In the genomic region with DNA sequence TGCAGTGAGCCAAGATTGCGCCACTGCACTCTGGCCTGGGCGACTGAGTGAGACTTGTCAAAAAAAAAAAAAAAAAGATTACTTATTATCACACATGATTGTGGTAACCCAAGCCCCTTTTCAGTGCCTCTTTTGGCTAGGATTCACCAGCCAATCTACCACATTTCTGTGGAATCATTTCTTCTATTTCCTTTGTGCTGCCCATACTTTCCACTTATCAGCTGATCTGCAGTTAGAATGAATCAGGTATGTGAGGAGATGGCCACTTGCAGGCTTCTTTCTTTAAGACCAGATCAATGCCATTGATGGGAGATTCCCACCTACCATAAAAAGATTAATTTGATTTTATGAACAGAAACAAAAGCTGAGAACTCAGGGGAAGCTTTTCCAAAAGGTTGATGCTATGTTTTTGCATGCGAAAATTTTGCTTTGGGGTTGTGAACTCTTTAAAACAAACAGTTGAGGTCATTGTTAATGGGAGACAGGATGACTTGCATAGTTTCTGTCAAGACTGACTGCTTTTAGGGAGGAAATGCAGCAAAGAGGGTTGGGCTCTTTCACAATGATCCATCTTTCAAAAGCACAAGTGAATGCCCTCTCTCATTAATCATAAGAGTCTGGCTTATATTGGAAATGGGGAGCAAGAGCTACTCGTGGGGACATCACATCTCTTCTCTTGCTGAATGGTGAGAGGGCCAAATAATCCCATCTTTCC, we compare ENCODE assay signal across 17 cellular contexts.
DNase-seq lines count a peak whose midpoint lies in the region; ATAC-seq and TF ChIP-seq lines count a peak whose summit lies in the region.
"Had no signal": no experiment of that assay in that cellular context is flagged by ENCODE, and none has a peak within 500 bp of the region (broad histone marks: within the 10 kb centered on the region; RNA-seq: fewer than 3 reads in every experiment).

No MANE protein-coding gene starts in this region.

- H4K20me1 ChIP-seq in SK-N-SH (ENCODE audit: insufficient read depth) = no peaks in the 10 kb centered on the region
- no peaks in the 10 kb centered on the region for H4K20me1 ChIP-seq in osteoblast (ENCODE audit: insufficient read depth, low read length)

- H3K27ac ChIP-seq in SK-N-SH (ENCODE audit: low read depth in 2 of 2, low read length in 1 of 2) (peak overlapping the region in 1 of 2 experiments; percentile 32; a peak in 1 of 4 replicates), osteoblast (ENCODE audit: low read depth, low read length) (peak overlapping the region; percentile 66), Peyer's patch (no peak overlapping the region)
- H3K27ac ChIP-seq: right atrium auricular region had no signal

- no peaks in the 10 kb centered on the region for H3K9me3 Mint-ChIP-seq in Calu3 (ENCODE audit: low read depth, unreplicated experiment)
- H3K9me3 Mint-ChIP-seq in activated naive CD8-positive, alpha-beta T cell treated with anti-CD3 and anti-CD28 coated beads for 36 hours = no peaks in the 10 kb centered on the region
- no peaks in the 10 kb centered on the region for H3K9me3 Mint-ChIP-seq in immature natural killer cell

- H2AFZ ChIP-seq in SK-N-SH (ENCODE audit: low read depth) = no peak overlapping the region
- H2AFZ ChIP-seq in osteoblast (ENCODE audit: low read length) = peak overlapping the region; percentile 26

- no peaks in the 10 kb centered on the region for H3K79me2 ChIP-seq in SK-N-SH (ENCODE audit: insufficient read depth)
- no peaks in the 10 kb centered on the region for H3K79me2 ChIP-seq in osteoblast (ENCODE audit: insufficient read depth, low read length)

- intact Hi-C loops in Calu3 (cut with micrococcal nuclease; ENCODE audit: unreplicated experiment) (no loop called here), left ventricle myocardium superior (cut with micrococcal nuclease) (no loop called here)

- H3K27me3 Mint-ChIP-seq in Calu3 (ENCODE audit: unreplicated experiment) = no peaks in the 10 kb centered on the region
- no peaks in the 10 kb centered on the region for H3K27me3 Mint-ChIP-seq in activated naive CD8-positive, alpha-beta T cell treated with anti-CD3 and anti-CD28 coated beads for 36 hours
- no peaks in the 10 kb centered on the region for H3K27me3 Mint-ChIP-seq in immature natural killer cell (ENCODE audit: low read depth in 3 of 3)
- H3K27me3 Mint-ChIP-seq: activated naive CD8-positive, alpha-beta T cell; naive thymus-derived CD8-positive, alpha-beta T cell; stimulated activated memory B cell treated with anti-CD40 and anti-IgM and Interleukin-4, amounts not matched to agents 10 μg/mL and 1 μg/mL and 100 μg/mL, for 72 hours had no signal

- H3K4me1 ChIP-seq in SK-N-SH (ENCODE audit: control insufficient read depth in 1 of 2, insufficient read depth in 2 of 2, low read depth in 1 of 2, low read length in 1 of 2) (peaks cover 0 to 8% of the 10 kb centered on the region in 2 experiments; a peak in 2 of 4 replicates), osteoblast (ENCODE audit: insufficient read depth, low read length) (peaks cover 32% of the 10 kb centered on the region), Peyer's patch (peaks cover 0 to 22% (median 0%) of the 10 kb centered on the region in 4 donors)

- BruUV-seq in Calu3 (replicated peaks; lab: Mats Ljungman, UMichigan) = no TSS peak

- H3K9me3 ChIP-seq in SK-N-SH (no peaks in the 10 kb centered on the region), osteoblast (ENCODE audit: low read depth, low read length) (no peaks in the 10 kb centered on the region), Peyer's patch (no peaks in the 10 kb centered on the region)
- H3K9me3 ChIP-seq: right atrium auricular region had no signal

- TF ChIP-seq CTCF in Calu3 (IDR thresholded peaks at IDR 0.05; ENCODE audit: unreplicated experiment) (no peak), SK-N-SH (IDR thresholded peaks at IDR 0.05) (no peak), osteoblast (IDR thresholded peaks at IDR 0.05; ENCODE audit: extremely low read depth, low read depth, low read length) (no peak), Peyer's patch (IDR thresholded peaks at IDR 0.05) (no peak)

- POLR2A ChIA-PET in SK-N-SH (lab: Yijun Ruan, JAX) = no interaction called here

- peaks cover 5% of the 10 kb centered on the region for H3F3A ChIP-seq in SK-N-SH (replicated peaks; ENCODE audit: insufficient read depth)

- WGBS in SK-N-SH (ENCODE audit: low lambda C conversion rate) = 75% methylated on average over 4 of the region's 4 CpGs

- H3K4me3 Mint-ChIP-seq in Calu3 (ENCODE audit: low read depth, unreplicated experiment) (no peak overlapping the region), immature natural killer cell (no peak overlapping the region)
- no peak overlapping the region for H3K4me3 Mint-ChIP-seq in activated naive CD8-positive, alpha-beta T cell treated with anti-CD3 and anti-CD28 coated beads for 36 hours
- H3K4me3 Mint-ChIP-seq: activated naive CD8-positive, alpha-beta T cell; naive thymus-derived CD8-positive, alpha-beta T cell; stimulated activated memory B cell treated with anti-CD40 and anti-IgM and Interleukin-4, amounts not matched to agents 10 μg/mL and 1 μg/mL and 100 μg/mL, for 72 hours had no signal

- ATAC-seq in esophagus mucosa (peak; percentile 88), left ventricle myocardium superior (no peak)
- ATAC-seq: naive thymus-derived CD8-positive, alpha-beta T cell; stimulated activated memory B cell treated with anti-CD40 and anti-IgM and Interleukin-4, amounts not matched to agents 10 μg/mL and 1 μg/mL and 100 μg/mL, for 72 hours had no signal

- H3K36me3 ChIP-seq in SK-N-SH (replicated peaks in 1 of 2; ENCODE audit: control insufficient read depth in 1 of 2, insufficient read depth in 2 of 2, low read length in 1 of 2) (no peaks in the 10 kb centered on the region), osteoblast (ENCODE audit: insufficient read depth, low read length) (no peaks in the 10 kb centered on the region), Peyer's patch (no peaks in the 10 kb centered on the region)
- H3K36me3 ChIP-seq: right atrium auricular region had no signal

- CTCF ChIA-PET in Calu3 (lab: Charles Lee) (interaction anchor here (1.2 kb wide), 1 partner anchor 9 kb away, joined by 8 read pairs; no protein-coding TSS in a partner anchor), SK-N-SH (lab: Yijun Ruan, JAX) (interaction anchor here (1.7 kb wide), 1 partner anchor 66 kb away, joined by 3 read pairs; no protein-coding TSS in a partner anchor)

- peaks cover 26% of the 10 kb centered on the region for H3K4me1 Mint-ChIP-seq in Calu3 (ENCODE audit: low read depth, unreplicated experiment)
- no peaks in the 10 kb centered on the region for H3K4me1 Mint-ChIP-seq in activated naive CD8-positive, alpha-beta T cell treated with anti-CD3 and anti-CD28 coated beads for 36 hours
- H3K4me1 Mint-ChIP-seq in immature natural killer cell = no peaks in the 10 kb centered on the region
- H3K4me1 Mint-ChIP-seq: stimulated activated memory B cell treated with anti-CD40 and anti-IgM and Interleukin-4, amounts not matched to agents 10 μg/mL and 1 μg/mL and 100 μg/mL, for 72 hours had no signal

- no peak overlapping the region for H3K9ac ChIP-seq in SK-N-SH

- no peak for TF ChIP-seq POLR2A in Peyer's patch (IDR thresholded peaks at IDR 0.05)

- H3K27me3 ChIP-seq in SK-N-SH (ENCODE audit: insufficient read depth) = no peaks in the 10 kb centered on the region
- no peaks in the 10 kb centered on the region for H3K27me3 ChIP-seq in osteoblast (ENCODE audit: insufficient read depth, low read length)
- no peaks in the 10 kb centered on the region for H3K27me3 ChIP-seq in Peyer's patch
- H3K27me3 ChIP-seq: right atrium auricular region had no signal

- no peak overlapping the region for H3K4me3 ChIP-seq in SK-N-SH (ENCODE audit: low read depth in 2 of 2, low read length in 1 of 2)
- H3K4me3 ChIP-seq in osteoblast (ENCODE audit: insufficient read depth, low read length) = peak overlapping the region; percentile 21
- no peak overlapping the region for H3K4me3 ChIP-seq in Peyer's patch
- H3K4me3 ChIP-seq: right atrium auricular region had no signal

- H3K4me2 ChIP-seq in SK-N-SH (0 out of 2 replicates have a peak overlapping the region, but pooled peaks have one; percentile 10), osteoblast (ENCODE audit: insufficient read depth, low read length) (peak overlapping the region; percentile 58)

- H3K27ac Mint-ChIP-seq in Calu3 (ENCODE audit: unreplicated experiment) (peak overlapping the region; percentile 77), immature natural killer cell (no peak overlapping the region)
- no peak overlapping the region for H3K27ac Mint-ChIP-seq in activated naive CD8-positive, alpha-beta T cell treated with anti-CD3 and anti-CD28 coated beads for 36 hours
- H3K27ac Mint-ChIP-seq: activated naive CD8-positive, alpha-beta T cell; naive thymus-derived CD8-positive, alpha-beta T cell; stimulated activated memory B cell treated with anti-CD40 and anti-IgM and Interleukin-4, amounts not matched to agents 10 μg/mL and 1 μg/mL and 100 μg/mL, for 72 hours had no signal

- DNase-seq in Calu3 = peak; percentile 9
- no peak for DNase-seq in SK-N-SH
- DNase-seq in osteoblast (ENCODE audit: insufficient read length, low spot score, missing footprints) = peak; percentile 83
- DNase-seq in activated naive CD8-positive, alpha-beta T cell treated with anti-CD3 and anti-CD28 coated beads for 36 hours = no peak
- DNase-seq in immature natural killer cell = no peak
- DNase-seq in Peyer's patch = no peak
- DNase-seq in left ventricle myocardium superior = no peak
- DNase-seq: activated CD8-positive, alpha-beta memory T cell treated with anti-CD3 and anti-CD28 coated beads, Interleukin-2, amount 50 U/mL, for 48 hours; head of caudate nucleus; left cardiac atrium; naive thymus-derived CD8-positive, alpha-beta T cell; NCI-H2029; stimulated activated CD4-positive, alpha-beta T cell treated with anti-CD3 and anti-CD28 coated beads, Interleukin-4, amount 100 ng/mL, for 24 hours had no signal

- H3K36me3 Mint-ChIP-seq in Calu3 (ENCODE audit: insufficient read depth, unreplicated experiment) (no peaks in the 10 kb centered on the region), immature natural killer cell (peaks cover 0 to 3% (median 0%) of the 10 kb centered on the region in 3 donors)
- no peaks in the 10 kb centered on the region for H3K36me3 Mint-ChIP-seq in activated naive CD8-positive, alpha-beta T cell treated with anti-CD3 and anti-CD28 coated beads for 36 hours

- TF ChIP-seq RAD21 in SK-N-SH (IDR thresholded peaks at IDR 0.05; ENCODE audit: low read length) = no peak

- H3K9me2 ChIP-seq in SK-N-SH = no peaks in the 10 kb centered on the region

- no peak for TF ChIP-seq EP300 in SK-N-SH (IDR thresholded peaks at IDR 0.05; ENCODE audit: borderline replicate concordance in 1 of 2, low read depth in 1 of 2, low read length in 1 of 2)

TF ChIP-seq in SK-N-SH, 30 proteins besides CTCF, POLR2A, EP300 and RAD21 (continues in another document):
- TF ChIP-seq NFIC (IDR thresholded peaks at IDR 0.05; ENCODE audit: borderline replicate concordance) = no peak

Comparison
In these comparisons a context has a peak if more than half of its experiments do, and no peak if none do; other contexts are left out.
1. DNase-seq: peak in Calu3 (single experiment) and osteoblast (single experiment); none in SK-N-SH (single experiment), activated naive CD8-positive, alpha-beta T cell treated with anti-CD3 and anti-CD28 coated beads for 36 hours (single experiment), immature natural killer cell (0 of 3), Peyer's patch (0 of 3) and left ventricle myocardium superior (single experiment).